8 cellular contexts compared by ENCODE assay signal in genomic region chr3:184174646-184175492, GRCh38. TPM values are rescaled to one million over a fixed set of nuclear protein-coding genes. Genes with fewer than 3 reads are reported as not detected.
DNase-seq lines count a peak whose midpoint lies in the region; FAIRE-seq and TF ChIP-seq lines count a peak whose summit lies in the region.

Gene AP2M1 (plus strand): TSS chr3:184174855. CDS start chr3:184176994, 2,139 bp downstream.

- H3K9me3 ChIP-seq in neutrophil, result no peaks in the 10 kb centered on the region

- H3K9me3 Mint-ChIP-seq in activated naive CD4-positive, alpha-beta T cell treated with anti-CD3 and anti-CD28 coated beads for 36 hours, result no peaks in the 10 kb centered on the region

- peaks cover 29% of the 10 kb centered on the region for H3K4me1 Mint-ChIP-seq in activated naive CD4-positive, alpha-beta T cell treated with anti-CD3 and anti-CD28 coated beads for 36 hours (ENCODE audit: low read depth)

- FAIRE-seq in frontal cortex (lab: Jason Lieb, UNC), result no peak

- H3K27ac Mint-ChIP-seq in activated naive CD4-positive, alpha-beta T cell treated with anti-CD3 and anti-CD28 coated beads for 36 hours, result peak within 1 kb of the TSS; percentile 56

- TF ChIP-seq CTCF in HFF-Myc (IDR thresholded peaks at IDR 0.05; ENCODE audit: low read depth, low read length, missing control alignments), result no peak
- TF ChIP-seq CTCF in neutrophil (IDR thresholded peaks at IDR 0.05), result peak; percentile 33

- CTCF ChIA-PET in activated naive CD4-positive, alpha-beta T cell treated with anti-CD3 and anti-CD28 coated beads for 36 hours (lab: Charles Lee), result interaction anchor here (1.4 to 2.1 kb wide), 2 partner anchors 30 to 59 kb away, joined by 3 to 10 read pairs; no protein-coding TSS in a partner anchor

- H3K4me3 Mint-ChIP-seq in activated naive CD4-positive, alpha-beta T cell treated with anti-CD3 and anti-CD28 coated beads for 36 hours, result peak within 1 kb of the TSS; percentile 88

- peaks cover 62% of the 10 kb centered on the region for H3K36me3 ChIP-seq in neutrophil

- peaks cover 22 to 29% of the 10 kb centered on the region in 2 experiments for H3K4me1 ChIP-seq in neutrophil (ENCODE audit: control insufficient read depth in 1 of 2, insufficient read depth in 1 of 2, low read depth in 1 of 2, low read length in 1 of 2)

- H3K4me3 ChIP-seq in HFF-Myc (replicated peaks; ENCODE audit: low read depth, low read length), result peak within 1 kb of the TSS; percentile 84
- peak within 1 kb of the TSS; percentile 97 to 99 for H3K4me3 ChIP-seq in neutrophil (ENCODE audit: low read depth in 1 of 2, low read length in 1 of 2)

- intact Hi-C loops in activated naive CD4-positive, alpha-beta T cell treated with anti-CD3 and anti-CD28 coated beads for 36 hours (cut with micrococcal nuclease), result loop anchor here (1.0 to 2.0 kb wide), 9 partner anchors 10 to 538 kb away; partner anchors contain the start of genes ABCC5, DVL3, EEF1AKMT4 and EIF2B5

- H3K27ac ChIP-seq in neutrophil (peak within 1 kb of the TSS; percentile 74), substantia nigra (ENCODE audit: low read depth, low read length, poor library complexity, severe bottlenecking) (peak within 1 kb of the TSS; percentile 91)

- peaks cover 16% of the 10 kb centered on the region for H3K36me3 Mint-ChIP-seq in activated naive CD4-positive, alpha-beta T cell treated with anti-CD3 and anti-CD28 coated beads for 36 hours (ENCODE audit: low read depth)

- H3K27me3 ChIP-seq in neutrophil, result no peaks in the 10 kb centered on the region

- DNase-seq in GM04503 (ENCODE audit: low read depth), result peak; percentile 96
- DNase-seq in HFF-Myc (ENCODE audit: extremely low read depth, low read depth), result peak; percentile 96
- peak; percentile 98 for DNase-seq in NAMALWA (ENCODE audit: low spot score)
- peak; percentile 100 for DNase-seq in SK-N-DZ (ENCODE audit: low spot score)
- peak; percentile 98 for DNase-seq in activated naive CD4-positive, alpha-beta T cell treated with anti-CD3 and anti-CD28 coated beads for 36 hours
- peak; percentile 98 to 99 for DNase-seq in frontal cortex (ENCODE audit: low spot score in 2 of 2)
- DNase-seq in substantia nigra (lab: John Stamatoyannopoulos, UW), result peak; percentile 91 to 99 (median 97)

- no peaks in the 10 kb centered on the region for H3K27me3 Mint-ChIP-seq in activated naive CD4-positive, alpha-beta T cell treated with anti-CD3 and anti-CD28 coated beads for 36 hours (ENCODE audit: low read depth)

RNA-seq across cellular contexts. Expression of gene AP2M1, which starts in this region (rescaled TPM):
- polyA plus RNA-seq in SK-N-DZ (2014; cell fraction: cytosol; rRNA removed), result 334 and 339 TPM in 2 replicates
- 274 and 313 TPM in 2 replicates for polyA plus RNA-seq in SK-N-DZ (2014; cell fraction: nucleus; rRNA removed)
- 100 to 1,000 TPM; 206 to 212 TPM for total RNA-seq in activated naive CD4-positive, alpha-beta T cell treated with anti-CD3 and anti-CD28 coated beads for 36 hours
- total RNA-seq in frontal cortex, result 344 TPM

Comparison
In these comparisons a context has a peak if more than half of its experiments do, and no peak if none do; other contexts are left out.
1. Peak in every context shown above with its lines: DNase-seq, H3K4me3 ChIP-seq and H3K27ac ChIP-seq.